ENCODE assay signal across 8 cellular contexts in genomic region chr9:137236238-137236935, GRCh38. TPM values are rescaled to one million over a fixed set of nuclear protein-coding genes. Genes with fewer than 3 reads are reported as not detected.
A peak's percentile ranks its signal among the peaks of the same experiment; 100 is the strongest.
DNase-seq lines count a peak whose midpoint lies in the region; ATAC-seq and TF ChIP-seq lines count a peak whose summit lies in the region.

No MANE protein-coding gene starts in this region.

- H3K4me3 Mint-ChIP-seq in activated T-cell treated with anti-CD3 and anti-CD28 coated beads, Interleukin-2, amount 50 U/mL, for 24 hours: no peak overlapping the region
- no peak overlapping the region for H3K4me3 Mint-ChIP-seq in natural killer cell treated with Interleukin-12 subunit alpha and Interleukin-12 subunit beta and Interleukin-15 and Interleukin-18, amount 100 ng/mL, for 72 hours
- H3K4me3 Mint-ChIP-seq in stimulated activated naive B cell treated with anti-CD40 and anti-IgM and Interleukin-4, amounts not matched to agents 10 μg/mL and 1 μg/mL and 100 μg/mL, for 72 hours: peak overlapping the region; percentile 46 to 61

- intact Hi-C loops in PC-3 (cut with micrococcal nuclease) (no loop called here), esophagus squamous epithelium (cut with DNase I) (loop anchor here (10.0 kb wide), 1 partner anchor 52 kb away; the partner anchor contains the start of genes ANAPC2 and SSNA1)

- no peaks in the 10 kb centered on the region for H3K36me3 ChIP-seq in PC-3 (ENCODE audit: low read depth, low read length)
- no peaks in the 10 kb centered on the region for H3K36me3 ChIP-seq in esophagus squamous epithelium

- no peaks in the 10 kb centered on the region for H3K27me3 ChIP-seq in PC-3 (ENCODE audit: low read length)
- peaks cover 0 to 49% (median 0%) of the 10 kb centered on the region in 4 donors for H3K27me3 ChIP-seq in esophagus squamous epithelium

- BruUV-seq in PC-3 (replicated peaks; lab: Mats Ljungman, UMichigan): no TSS peak

- H2AFZ ChIP-seq in PC-3 (ENCODE audit: low read length): no peak overlapping the region

- H3K9me3 Mint-ChIP-seq in activated T-cell treated with anti-CD3 and anti-CD28 coated beads, Interleukin-2, amount 50 U/mL, for 24 hours: no peaks in the 10 kb centered on the region
- H3K9me3 Mint-ChIP-seq in natural killer cell treated with Interleukin-12 subunit alpha and Interleukin-12 subunit beta and Interleukin-15 and Interleukin-18, amount 100 ng/mL, for 72 hours: no peaks in the 10 kb centered on the region
- no peaks in the 10 kb centered on the region for H3K9me3 Mint-ChIP-seq in stimulated activated naive B cell treated with anti-CD40 and anti-IgM and Interleukin-4, amounts not matched to agents 10 μg/mL and 1 μg/mL and 100 μg/mL, for 72 hours

- POLR2A ChIA-PET in PC-3 (lab: Charles Lee; ENCODE audit: unreplicated experiment): no interaction called here

- no peak for TF ChIP-seq POLR2A in esophagus squamous epithelium (IDR thresholded peaks at IDR 0.05)

- peaks cover 25% of the 10 kb centered on the region for H3K79me2 ChIP-seq in PC-3 (ENCODE audit: low read length)

- H3K4me1 ChIP-seq in PC-3 (ENCODE audit: insufficient read depth, low read length) (peaks cover 22% of the 10 kb centered on the region), esophagus squamous epithelium (peaks cover 16 to 53% (median 23%) of the 10 kb centered on the region in 3 donors)

- ATAC-seq in PC-3 (peak; percentile 20), GM18861 (IDR thresholded peaks at IDR 0.05; ENCODE audit: unreplicated experiment) (no peak)
- peak; percentile 20 to 21 for ATAC-seq in natural killer cell treated with Interleukin-12 subunit alpha and Interleukin-12 subunit beta and Interleukin-15 and Interleukin-18, amount 100 ng/mL, for 72 hours
- ATAC-seq in stimulated activated naive B cell treated with anti-CD40 and anti-IgM and Interleukin-4, amounts not matched to agents 10 μg/mL and 1 μg/mL and 100 μg/mL, for 72 hours (replicated peaks): peak; percentile 40 to 43

- H3K4me1 Mint-ChIP-seq in activated T-cell treated with anti-CD3 and anti-CD28 coated beads, Interleukin-2, amount 50 U/mL, for 24 hours (ENCODE audit: low read depth): peaks cover 22% of the 10 kb centered on the region
- peaks cover 5 to 9% of the 10 kb centered on the region in 2 donors for H3K4me1 Mint-ChIP-seq in natural killer cell treated with Interleukin-12 subunit alpha and Interleukin-12 subunit beta and Interleukin-15 and Interleukin-18, amount 100 ng/mL, for 72 hours (ENCODE audit: low read depth in 2 of 2)
- H3K4me1 Mint-ChIP-seq in stimulated activated naive B cell treated with anti-CD40 and anti-IgM and Interleukin-4, amounts not matched to agents 10 μg/mL and 1 μg/mL and 100 μg/mL, for 72 hours: peaks cover 26 to 60% of the 10 kb centered on the region in 2 donors

- H3K9ac ChIP-seq in PC-3 (ENCODE audit: low read length): no peak overlapping the region

- TF ChIP-seq CTCF in PC-3 (conservative IDR thresholded peaks at IDR 0.05; ENCODE audit: low read depth, low read length) (peak; percentile 92), esophagus squamous epithelium (IDR thresholded peaks at IDR 0.05) (peak; percentile 99 to 100 (median 100))

- H3K9me2 ChIP-seq in PC-3 (replicated peaks; ENCODE audit: low read length): no peaks in the 10 kb centered on the region

- H3K27ac Mint-ChIP-seq in activated T-cell treated with anti-CD3 and anti-CD28 coated beads, Interleukin-2, amount 50 U/mL, for 24 hours: peak overlapping the region; percentile 11
- no peak overlapping the region for H3K27ac Mint-ChIP-seq in natural killer cell treated with Interleukin-12 subunit alpha and Interleukin-12 subunit beta and Interleukin-15 and Interleukin-18, amount 100 ng/mL, for 72 hours
- H3K27ac Mint-ChIP-seq in stimulated activated naive B cell treated with anti-CD40 and anti-IgM and Interleukin-4, amounts not matched to agents 10 μg/mL and 1 μg/mL and 100 μg/mL, for 72 hours: peak overlapping the region; percentile 71

- H4K20me1 ChIP-seq in PC-3 (ENCODE audit: low read length): no peaks in the 10 kb centered on the region

- DNase-seq in G401 (ENCODE audit: low spot score) (peak; percentile 73), KG1 (lab: John Stamatoyannopoulos, UW) (peak; percentile 30), PC-3 (peak; percentile 74), esophagus squamous epithelium (lab: John Stamatoyannopoulos, UW) (no peak)
- DNase-seq in activated T-cell treated with anti-CD3 and anti-CD28 coated beads, Interleukin-2, amount 50 U/mL, for 24 hours: peak; percentile 95
- peak; percentile 87 for DNase-seq in natural killer cell treated with Interleukin-12 subunit alpha and Interleukin-12 subunit beta and Interleukin-15 and Interleukin-18, amount 100 ng/mL, for 72 hours (ENCODE audit: low spot score)
- peak; percentile 82 for DNase-seq in stimulated activated naive B cell treated with anti-CD40 and anti-IgM and Interleukin-4, amounts not matched to agents 10 μg/mL and 1 μg/mL and 100 μg/mL, for 72 hours

- CTCF ChIA-PET in PC-3 (lab: Charles Lee): interaction anchor here (0.5 to 1.0 kb wide), 5 partner anchors 9 to 166 kb away, joined by 3 to 8 read pairs (median 4); partner anchors contain the start of gene RNF224

- H3F3A ChIP-seq in PC-3 (ENCODE audit: low read length, unreplicated experiment): no peaks in the 10 kb centered on the region

- 0% methylated on average over 4 of the region's 31 CpGs; no CpG with 5 or more reads in 1 of the 2 donors for WGBS in esophagus squamous epithelium, 2 donors

- H3K9me3 ChIP-seq in PC-3 (ENCODE audit: low read length) (no peaks in the 10 kb centered on the region), esophagus squamous epithelium (no peaks in the 10 kb centered on the region)

- H3K27ac ChIP-seq in PC-3 (ENCODE audit: low read length) (no peak overlapping the region), esophagus squamous epithelium (peak overlapping the region in 1 of 4 donors; percentile 39)

- peaks cover 12% of the 10 kb centered on the region for H3K27me3 Mint-ChIP-seq in activated T-cell treated with anti-CD3 and anti-CD28 coated beads, Interleukin-2, amount 50 U/mL, for 24 hours
- peaks cover 0 to 6% of the 10 kb centered on the region in 2 donors for H3K27me3 Mint-ChIP-seq in natural killer cell treated with Interleukin-12 subunit alpha and Interleukin-12 subunit beta and Interleukin-15 and Interleukin-18, amount 100 ng/mL, for 72 hours
- H3K27me3 Mint-ChIP-seq in stimulated activated naive B cell treated with anti-CD40 and anti-IgM and Interleukin-4, amounts not matched to agents 10 μg/mL and 1 μg/mL and 100 μg/mL, for 72 hours: peaks cover 0 to 10% of the 10 kb centered on the region in 2 donors

- in situ Hi-C loops in G401 (cut with HindIII; ENCODE audit: low sequenced_read_pairs): no loop called here

- H3K36me3 Mint-ChIP-seq in activated T-cell treated with anti-CD3 and anti-CD28 coated beads, Interleukin-2, amount 50 U/mL, for 24 hours (ENCODE audit: low read depth): peaks cover 9% of the 10 kb centered on the region
- H3K36me3 Mint-ChIP-seq in natural killer cell treated with Interleukin-12 subunit alpha and Interleukin-12 subunit beta and Interleukin-15 and Interleukin-18, amount 100 ng/mL, for 72 hours: no peaks in the 10 kb centered on the region
- H3K36me3 Mint-ChIP-seq in stimulated activated naive B cell treated with anti-CD40 and anti-IgM and Interleukin-4, amounts not matched to agents 10 μg/mL and 1 μg/mL and 100 μg/mL, for 72 hours: peaks cover 5 to 6% of the 10 kb centered on the region in 2 donors

- H3K4me2 ChIP-seq in PC-3 (ENCODE audit: low read length): no peak overlapping the region

- no peak overlapping the region for H3K4me3 ChIP-seq in PC-3 (ENCODE audit: low read length)
- peak overlapping the region in 3 of 4 donors; percentile 7 to 40 (median 7) for H3K4me3 ChIP-seq in esophagus squamous epithelium

RNA-seq across cellular contexts. Expression of gene TUBB4B, which starts 4.7 kb away (rescaled TPM):
- 1,012 and 1,099 TPM in 2 replicates for total RNA-seq in G401 (2014; rRNA removed; shearing (Covaris generic))
- total RNA-seq in PC-3 (2014; rRNA removed) (424 and 599 TPM in 2 replicates), esophagus squamous epithelium (100 to 1,000 TPM; 367 to 753 (median 540) TPM)
- 100 to 1,000 TPM; 332 to 432 TPM for total RNA-seq in natural killer cell treated with Interleukin-12 subunit alpha and Interleukin-12 subunit beta and Interleukin-15 and Interleukin-18, amount 100 ng/mL, for 72 hours

RNA-seq across cellular contexts. Expression of gene SLC34A3, which starts 5.7 kb away (rescaled TPM):
- not detected in 2 replicates for total RNA-seq in G401 (2014; rRNA removed; shearing (Covaris generic))
- total RNA-seq in PC-3 (2014; rRNA removed) (1.0 and 1.5 TPM in 2 replicates), esophagus squamous epithelium (1 to 10 TPM in 1 of 4 donors, under 1 TPM in 2, not detected in 1; 0.11 to 1.7 (median 0.38) TPM)
- not detected for total RNA-seq in natural killer cell treated with Interleukin-12 subunit alpha and Interleukin-12 subunit beta and Interleukin-15 and Interleukin-18, amount 100 ng/mL, for 72 hours

RNA-seq across cellular contexts. Expression of gene RNF224, which starts 9.1 kb away (rescaled TPM):
- not detected in 2 replicates for total RNA-seq in G401 (2014; rRNA removed; shearing (Covaris generic))
- total RNA-seq in PC-3 (2014; rRNA removed) (1.2 and 1.7 TPM in 2 replicates), esophagus squamous epithelium (1 to 10 TPM; 1.2 to 5.2 (median 3.0) TPM)
- total RNA-seq in natural killer cell treated with Interleukin-12 subunit alpha and Interleukin-12 subunit beta and Interleukin-15 and Interleukin-18, amount 100 ng/mL, for 72 hours: not detected

RNA-seq across cellular contexts. Expression of gene CYSRT1, which starts 11.4 kb away (rescaled TPM):
- total RNA-seq in G401 (2014; rRNA removed; shearing (Covaris generic)): 10.7 and 16.0 TPM in 2 replicates
- total RNA-seq in PC-3 (2014; rRNA removed): 0.29 and 1.3 TPM in 2 replicates
- total RNA-seq in esophagus squamous epithelium: 100 to 1,000 TPM; 114 to 301 (median 152) TPM
- total RNA-seq in natural killer cell treated with Interleukin-12 subunit alpha and Interleukin-12 subunit beta and Interleukin-15 and Interleukin-18, amount 100 ng/mL, for 72 hours: under 1 TPM; 0.29 to 0.33 TPM

RNA-seq across cellular contexts. Expression of gene RNF208, which starts 14.3 kb away (rescaled TPM):
- not detected in 2 replicates for total RNA-seq in G401 (2014; rRNA removed; shearing (Covaris generic))
- total RNA-seq in PC-3 (2014; rRNA removed) (1.7 and 2.8 TPM in 2 replicates), esophagus squamous epithelium (1 to 10 TPM; 2.3 to 3.2 (median 2.5) TPM)
- 1 to 10 TPM; 1.4 to 1.9 TPM for total RNA-seq in natural killer cell treated with Interleukin-12 subunit alpha and Interleukin-12 subunit beta and Interleukin-15 and Interleukin-18, amount 100 ng/mL, for 72 hours

Comparison
In these comparisons a context has a peak if more than half of its experiments do, and no peak if none do; other contexts are left out.
1. H3K27ac Mint-ChIP-seq: peak in activated T-cell treated with anti-CD3 and anti-CD28 coated beads, Interleukin-2, amount 50 U/mL, for 24 hours (single experiment) and stimulated activated naive B cell treated with anti-CD40 and anti-IgM and Interleukin-4, amounts not matched to agents 10 μg/mL and 1 μg/mL and 100 μg/mL, for 72 hours (single experiment); none in natural killer cell treated with Interleukin-12 subunit alpha and Interleukin-12 subunit beta and Interleukin-15 and Interleukin-18, amount 100 ng/mL, for 72 hours (0 of 2).
2. H3K4me3 Mint-ChIP-seq: peak in stimulated activated naive B cell treated with anti-CD40 and anti-IgM and Interleukin-4, amounts not matched to agents 10 μg/mL and 1 μg/mL and 100 μg/mL, for 72 hours (2 of 2); none in activated T-cell treated with anti-CD3 and anti-CD28 coated beads, Interleukin-2, amount 50 U/mL, for 24 hours (single experiment) and natural killer cell treated with Interleukin-12 subunit alpha and Interleukin-12 subunit beta and Interleukin-15 and Interleukin-18, amount 100 ng/mL, for 72 hours (single experiment).